Comparison of ENCODE assay signal across 23 cellular contexts in the genomic region with DNA sequence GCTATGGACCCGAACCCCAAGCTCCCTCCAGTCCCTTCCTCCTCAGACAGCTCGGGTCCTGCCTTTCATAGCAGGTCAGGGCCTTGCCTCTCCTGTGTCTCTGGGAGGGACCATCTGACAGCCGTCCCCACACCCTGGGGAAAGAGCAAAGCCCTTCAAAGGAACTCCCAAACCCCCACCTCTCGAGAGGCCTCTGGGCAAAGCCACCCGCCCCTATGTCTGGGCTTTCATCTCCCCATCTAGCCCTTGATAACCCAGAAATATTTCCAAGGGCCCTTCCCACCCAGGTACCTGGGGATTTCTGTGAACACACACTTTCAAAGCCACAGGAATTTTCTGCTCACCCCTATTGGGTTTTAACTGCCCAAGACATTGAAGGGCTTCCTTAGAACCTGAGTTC. TPM values are rescaled to one million over a fixed set of nuclear protein-coding genes. Genes with fewer than 3 reads are reported as not detected.
DNase-seq lines count a peak whose midpoint lies in the region; ATAC-seq and TF ChIP-seq lines count a peak whose summit lies in the region.
"Had no signal": no experiment of that assay in that cellular context is flagged by ENCODE, and none has a peak within 500 bp of the region (broad histone marks: within the 10 kb centered on the region; RNA-seq: fewer than 3 reads in every experiment).

No MANE protein-coding gene starts in this region.

- CTCF ChIA-PET in Caco-2 (lab: Charles Lee): no interaction called here
- CTCF ChIA-PET in naive thymus-derived CD4-positive, alpha-beta T cell (lab: Charles Lee): no interaction called here

- POLR2A ChIA-PET in Caco-2 (lab: Charles Lee): no interaction called here
- POLR2A ChIA-PET in naive thymus-derived CD4-positive, alpha-beta T cell (lab: Charles Lee): interaction anchor here (0.6 to 1.1 kb wide), 3 partner anchors 13 to 305 kb away, joined by 3 read pairs; no protein-coding TSS in a partner anchor

- H3K4me2 ChIP-seq in trophoblast cell (ENCODE audit: low read length): no peak overlapping the region
- H3K4me2 ChIP-seq: KMS-11, PC-9 had no signal

- no peak overlapping the region for H3K9ac ChIP-seq in trophoblast cell (ENCODE audit: low read length)
- H3K9ac ChIP-seq: KMS-11 had no signal

- H3K27me3 Mint-ChIP-seq in Caco-2 (ENCODE audit: insufficient read depth, unreplicated experiment): no peaks in the 10 kb centered on the region
- no peaks in the 10 kb centered on the region for H3K27me3 Mint-ChIP-seq in naive thymus-derived CD4-positive, alpha-beta T cell
- H3K27me3 Mint-ChIP-seq: CD4-positive, alpha-beta T cell; IgD-negative memory B cell had no signal

- H3K4me1 Mint-ChIP-seq in Caco-2 (ENCODE audit: low read depth, unreplicated experiment): peaks cover 30% of the 10 kb centered on the region
- peaks cover 0 to 18% (median 11%) of the 10 kb centered on the region in 7 donors for H3K4me1 Mint-ChIP-seq in naive thymus-derived CD4-positive, alpha-beta T cell

- peak overlapping the region; percentile 39 for H4K91ac ChIP-seq in trophoblast cell (ENCODE audit: low read depth, low read length)

- H3K23ac ChIP-seq in trophoblast cell (ENCODE audit: low read length): no peak overlapping the region

- H3K36me3 ChIP-seq in Caco-2 (ENCODE audit: control insufficient read depth, insufficient read depth, low read length) (no peaks in the 10 kb centered on the region), RWPE2 (ENCODE audit: low read depth) (peaks cover 2% of the 10 kb centered on the region; the same call in 1 of the 2 replicates), lung (ENCODE audit: control insufficient read depth in 2 of 2, insufficient read depth in 2 of 2, low read length in 2 of 2) (peaks cover 1 to 2% of the 10 kb centered on the region in 2 donors), trophoblast cell (ENCODE audit: control insufficient read depth in 1 of 2, insufficient read depth in 2 of 2, low read length in 2 of 2) (peaks cover 5 to 9% of the 10 kb centered on the region in 2 experiments)
- no peaks in the 10 kb centered on the region for H3K36me3 ChIP-seq in naive thymus-derived CD4-positive, alpha-beta T cell (ENCODE audit: control insufficient read depth in 2 of 3, insufficient read depth in 3 of 3, low read length in 3 of 3)

- H2AFZ ChIP-seq in trophoblast cell (ENCODE audit: insufficient read depth, low read length, poor library complexity): no peak overlapping the region
- H2AFZ ChIP-seq: PC-9 had no signal

- BruUV-seq in Caco-2 (replicated peaks; lab: Mats Ljungman, UMichigan): no TSS peak

- H3K4me3 ChIP-seq in Caco-2 (ENCODE audit: low read depth, low read length) (no peak overlapping the region), RWPE2 (ENCODE audit: severe bottlenecking) (no peak overlapping the region), lung (no peak overlapping the region), trophoblast cell (ENCODE audit: low read depth, low read length) (no peak overlapping the region)
- no peak overlapping the region for H3K4me3 ChIP-seq in naive thymus-derived CD4-positive, alpha-beta T cell (ENCODE audit: low read length)
- H3K4me3 ChIP-seq: BLaER1 treated with 17β-estradiol and CSF1 and Interleukin-3, amounts not matched to agents 10 nM and 100 nM; GM12878; PC-9 had no signal

- ATAC-seq in RWPE2 (ENCODE audit: low read depth) (peak; percentile 19; the same call in 1 of the 3 replicates), lung (ENCODE audit: insufficient read depth, low FRiP score) (peak; percentile 34), GM18870 (IDR thresholded peaks at IDR 0.05; ENCODE audit: unreplicated experiment) (no peak)
- no peak for ATAC-seq in naive thymus-derived CD4-positive, alpha-beta T cell
- ATAC-seq: GM12878 had no signal

- no peak overlapping the region for H2BK5ac ChIP-seq in trophoblast cell (ENCODE audit: low read depth, low read length, poor library complexity)

- intact Hi-C loops in Caco-2 (cut with micrococcal nuclease; ENCODE audit: unreplicated experiment): loop anchor here (1.0 kb wide), 1 partner anchor 29 kb away; no protein-coding TSS in a partner anchor
- intact Hi-C loops in naive thymus-derived CD4-positive, alpha-beta T cell (cut with micrococcal nuclease): no loop called here

- TF ChIP-seq CTCF in Caco-2 (IDR thresholded peaks at IDR 0.05; ENCODE audit: insufficient read depth in 1 of 2, low read depth in 1 of 2, low read length in 1 of 2, severe bottlenecking in 1 of 2, unreplicated experiment in 1 of 2): no peak
- TF ChIP-seq CTCF in RWPE2 (IDR thresholded peaks at IDR 0.05; ENCODE audit: poor library complexity, severe bottlenecking): no peak
- TF ChIP-seq CTCF in lung (IDR thresholded peaks at IDR 0.05; ENCODE audit: control extremely low read depth, extremely low read depth): no peak

- H4K8ac ChIP-seq in trophoblast cell (ENCODE audit: low read depth, low read length): no peak overlapping the region

- H2BK12ac ChIP-seq in trophoblast cell (ENCODE audit: low read length): no peak overlapping the region

- peaks cover 41% of the 10 kb centered on the region for H3K4me1 ChIP-seq in Caco-2
- no peaks in the 10 kb centered on the region for H3K4me1 ChIP-seq in RWPE2 (ENCODE audit: insufficient read depth, poor library complexity, severe bottlenecking)
- peaks cover 0 to 2% of the 10 kb centered on the region in 2 donors for H3K4me1 ChIP-seq in lung (ENCODE audit: control insufficient read depth in 2 of 2, insufficient read depth in 2 of 2, low read length in 2 of 2)
- H3K4me1 ChIP-seq in trophoblast cell (ENCODE audit: control insufficient read depth in 1 of 2, insufficient read depth in 2 of 2, low read length in 2 of 2): peaks cover 0 to 6% of the 10 kb centered on the region in 2 experiments
- H3K4me1 ChIP-seq in naive thymus-derived CD4-positive, alpha-beta T cell (ENCODE audit: control insufficient read depth in 2 of 2, insufficient read depth in 2 of 2, low read length in 2 of 2): peaks cover 0 to 2% of the 10 kb centered on the region in 2 donors

- H3K27me3 ChIP-seq in Caco-2 (replicated peaks; ENCODE audit: control insufficient read depth, insufficient read depth, low read length) (no peaks in the 10 kb centered on the region), RWPE2 (ENCODE audit: insufficient read depth, poor library complexity, severe bottlenecking) (no peaks in the 10 kb centered on the region), lung (ENCODE audit: control insufficient read depth, insufficient read depth) (no peaks in the 10 kb centered on the region), trophoblast cell (ENCODE audit: insufficient read depth, low read length) (no peaks in the 10 kb centered on the region)
- no peaks in the 10 kb centered on the region for H3K27me3 ChIP-seq in naive thymus-derived CD4-positive, alpha-beta T cell (ENCODE audit: control insufficient read depth in 2 of 2, insufficient read depth in 2 of 2, low read length in 2 of 2)

- peaks cover 19% of the 10 kb centered on the region for H3K36me3 Mint-ChIP-seq in Caco-2 (ENCODE audit: insufficient read depth, unreplicated experiment)
- peaks cover 0 to 3% (median 0%) of the 10 kb centered on the region in 5 donors for H3K36me3 Mint-ChIP-seq in naive thymus-derived CD4-positive, alpha-beta T cell

- no peak overlapping the region for H2BK120ac ChIP-seq in trophoblast cell (ENCODE audit: insufficient read depth, low read length, poor library complexity)

- H3K18ac ChIP-seq in trophoblast cell (ENCODE audit: low read length): no peak overlapping the region

- peak overlapping the region; percentile 47 for H3K4me3 Mint-ChIP-seq in Caco-2 (ENCODE audit: unreplicated experiment)
- no peak overlapping the region for H3K4me3 Mint-ChIP-seq in naive thymus-derived CD4-positive, alpha-beta T cell
- H3K4me3 Mint-ChIP-seq: CD4-positive, alpha-beta T cell; IgD-negative memory B cell had no signal

- WGBS in lung, 2 donors: 59 to 77% methylated on average over 5 of the region's 5 CpGs
- WGBS in trophoblast cell (ENCODE audit: extremely low coverage, insufficient coverage, insufficient read length): no CpG with 5 or more reads among the region's 5 CpGs

- H3K79me2 ChIP-seq in trophoblast cell (ENCODE audit: control insufficient read depth, insufficient read depth, low read length, poor library complexity): no peaks in the 10 kb centered on the region

- no peaks in the 10 kb centered on the region for H3K9me3 ChIP-seq in Caco-2
- no peaks in the 10 kb centered on the region for H3K9me3 ChIP-seq in RWPE2 (ENCODE audit: severe bottlenecking)
- no peaks in the 10 kb centered on the region for H3K9me3 ChIP-seq in lung (ENCODE audit: control insufficient read depth in 2 of 2, insufficient read depth in 1 of 2, low read length in 1 of 2)
- H3K9me3 ChIP-seq in trophoblast cell (ENCODE audit: insufficient read depth, low read depth, low read length): no peaks in the 10 kb centered on the region
- H3K9me3 ChIP-seq in naive thymus-derived CD4-positive, alpha-beta T cell (ENCODE audit: control insufficient read depth in 2 of 3, low read length in 3 of 3): no peaks in the 10 kb centered on the region
- H3K9me3 ChIP-seq: BLaER1 treated with 17β-estradiol and CSF1 and Interleukin-3, amounts not matched to agents 10 nM and 100 nM had no signal

- H3K79me1 ChIP-seq in trophoblast cell (ENCODE audit: low read length): peaks cover 12% of the 10 kb centered on the region

- H3K14ac ChIP-seq in trophoblast cell (ENCODE audit: low read length): no peak overlapping the region

- no peaks in the 10 kb centered on the region for H3K9me3 Mint-ChIP-seq in Caco-2 (ENCODE audit: unreplicated experiment)
- H3K9me3 Mint-ChIP-seq in naive thymus-derived CD4-positive, alpha-beta T cell: no peaks in the 10 kb centered on the region
- H3K9me3 Mint-ChIP-seq: CD4-positive, alpha-beta T cell; IgD-negative memory B cell had no signal

- H3K27ac ChIP-seq in RWPE2 (ENCODE audit: poor library complexity, severe bottlenecking): no peak overlapping the region
- H3K27ac ChIP-seq in lung (ENCODE audit: low read depth in 1 of 2, low read length in 1 of 2): no peak overlapping the region
- H3K27ac ChIP-seq in trophoblast cell (ENCODE audit: low read depth, low read length): no peak overlapping the region
- H3K27ac ChIP-seq in naive thymus-derived CD4-positive, alpha-beta T cell (ENCODE audit: low read depth, low read length): no peak overlapping the region
- H3K27ac ChIP-seq: BLaER1 treated with 17β-estradiol and CSF1 and Interleukin-3, amounts not matched to agents 10 nM and 100 nM; HL-60; KMS-11; PC-9 had no signal

- peak; percentile 77 to 83 for DNase-seq in Caco-2
- no peak for DNase-seq in RWPE2 (ENCODE audit: low spot score)
- DNase-seq in lung (ENCODE audit: low spot score): no peak
- peak; percentile 68 to 73 for DNase-seq in trophoblast cell
- no peak for DNase-seq in GM19238 (ENCODE audit: insufficient read length, low spot score)
- DNase-seq in stimulated activated CD4-positive, alpha-beta T cell treated with anti-CD3 and anti-CD28 coated beads, Interleukin-1b, Interleukin-23, amount 100 ng/mL, for 48 hours: no peak
- DNase-seq in naive thymus-derived CD4-positive, alpha-beta T cell: no peak
- DNase-seq: CD4-positive, alpha-beta T cell; GDM1; NCI-H1048; NCI-H1417; NCI-H1694; NCI-H2029 treated with DMSO at 0.1 percent for 48 hours; NCI-H2227 treated with DMSO at 0.1 percent for 48 hours; NCI-H526 treated with DMSO at 0.1 percent for 48 hours; PC-9; SHP77 treated with DMSO at 0.1 percent for 48 hours had no signal

- H3K27ac Mint-ChIP-seq in Caco-2 (ENCODE audit: unreplicated experiment): peak overlapping the region; percentile 86
- peak overlapping the region in 1 of 9 donors; percentile 9 for H3K27ac Mint-ChIP-seq in naive thymus-derived CD4-positive, alpha-beta T cell
- H3K27ac Mint-ChIP-seq: CD4-positive, alpha-beta T cell; IgD-negative memory B cell had no signal

- H2AK5ac ChIP-seq in trophoblast cell (ENCODE audit: low read length): peak overlapping the region; percentile 18

- no peak overlapping the region for H4K12ac ChIP-seq in trophoblast cell (ENCODE audit: low read depth, low read length)

- H3K4ac ChIP-seq in trophoblast cell (ENCODE audit: low read depth, low read length): no peak overlapping the region

RNA-seq across cellular contexts. Expression of gene SNRNP35, which starts 32.1 kb away (rescaled TPM):
- total RNA-seq in Caco-2 (2022) (22.0 and 22.7 TPM in 2 replicates), lung (10 to 100 TPM; 19.3 to 20.2 TPM)
- 10 to 100 TPM; 20.7 to 67.0 TPM for polyA plus RNA-seq in lung
- 15.1 and 15.4 TPM in 2 replicates for polyA plus RNA-seq in trophoblast cell (2013)
- 10 to 100 TPM; 30.2 to 53.4 (median 35.8) TPM for total RNA-seq in naive thymus-derived CD4-positive, alpha-beta T cell
- 10 to 100 TPM; 24.2 to 35.1 TPM for polyA plus RNA-seq in naive thymus-derived CD4-positive, alpha-beta T cell

RNA-seq across cellular contexts. Expression of gene RILPL1, which starts 43.4 kb away (rescaled TPM):
- total RNA-seq in Caco-2 (2022) (16.2 and 17.0 TPM in 2 replicates), lung (10 to 100 TPM; 13.6 to 14.6 TPM)
- polyA plus RNA-seq in lung: 10 to 100 TPM in 1 of 2 donors, 1 to 10 TPM in 1; 9.5 to 10.8 TPM
- 37.6 TPM in 2 replicates for polyA plus RNA-seq in trophoblast cell (2013)
- 1 to 10 TPM; 1.5 to 9.2 (median 3.9) TPM for total RNA-seq in naive thymus-derived CD4-positive, alpha-beta T cell
- polyA plus RNA-seq in naive thymus-derived CD4-positive, alpha-beta T cell: under 1 TPM in 1 of 2 donors, not detected in 1; 0.29 TPM

RNA-seq across cellular contexts. Expression of gene RILPL2, which starts 53.6 kb away (rescaled TPM):
- total RNA-seq in Caco-2 (2022): 3.1 and 3.2 TPM in 2 replicates
- total RNA-seq in lung: 10 to 100 TPM in 1 of 2 donors, 1 to 10 TPM in 1; 7.7 to 12.2 TPM
- polyA plus RNA-seq in lung: 10 to 100 TPM; 13.7 to 40.7 TPM
- 4.1 and 4.7 TPM in 2 replicates for polyA plus RNA-seq in trophoblast cell (2013)
- 10 to 100 TPM in 1 of 5 experiments, 1 to 10 TPM in 4; 4.3 to 12.8 (median 5.6) TPM for total RNA-seq in naive thymus-derived CD4-positive, alpha-beta T cell
- polyA plus RNA-seq in naive thymus-derived CD4-positive, alpha-beta T cell: 1 to 10 TPM; 5.5 to 5.6 TPM

Comparison
In these comparisons a context has a peak if more than half of its experiments do, and no peak if none do; other contexts are left out.
1. DNase-seq: peak in Caco-2 (2 of 2) and trophoblast cell (2 of 2); none in RWPE2 (single experiment), lung (single experiment), GM19238 (single experiment), stimulated activated CD4-positive, alpha-beta T cell treated with anti-CD3 and anti-CD28 coated beads, Interleukin-1b, Interleukin-23, amount 100 ng/mL, for 48 hours (single experiment) and naive thymus-derived CD4-positive, alpha-beta T cell (0 of 9).
2. ATAC-seq: peak in RWPE2 (single experiment) and lung (single experiment); none in naive thymus-derived CD4-positive, alpha-beta T cell (single experiment) and GM18870 (single experiment).